In genomic region chr3:194218646-194219453, GRCh38 we compare ENCODE assay signal across 29 cellular contexts.
A peak's percentile ranks its signal among the peaks of the same experiment; 100 is the strongest.
DNase-seq lines count a peak whose midpoint lies in the region; ATAC-seq and TF ChIP-seq lines count a peak whose summit lies in the region.
"Had no signal": no experiment of that assay in that cellular context is flagged by ENCODE, and none has a peak within 500 bp of the region (broad histone marks: within the 10 kb centered on the region; RNA-seq: fewer than 3 reads in every experiment).

No MANE protein-coding gene starts in this region.

- H3K4me3 Mint-ChIP-seq in T-helper 17 cell: no peak overlapping the region
- H3K4me3 Mint-ChIP-seq in memory B cell: no peak overlapping the region
- H3K4me3 Mint-ChIP-seq: activated naive CD4-positive, alpha-beta T cell treated with anti-CD3 and anti-CD28 coated beads, Interleukin-2, amount 10 ng/mL, durations not matched to agents 7 days and 5 days; HFFc6; nephron had no signal

- H3K4me3 ChIP-seq in GM12875 (ENCODE audit: low read depth, low read length) (peak overlapping the region; percentile 21), H7 (ENCODE audit: insufficient read depth, low read depth, low read length) (no peak overlapping the region)
- H3K4me3 ChIP-seq: colonic mucosa, lower lobe of right lung, mucosa of descending colon, pancreas, upper lobe of left lung had no signal

- H3K9me3 Mint-ChIP-seq in memory B cell: no peaks in the 10 kb centered on the region
- H3K9me3 Mint-ChIP-seq in activated naive CD4-positive, alpha-beta T cell treated with anti-CD3 and anti-CD28 coated beads, Interleukin-2, amount 50 U/mL, for 72 hours: no peaks in the 10 kb centered on the region
- H3K9me3 Mint-ChIP-seq: activated naive CD4-positive, alpha-beta T cell treated with anti-CD3 and anti-CD28 coated beads, Interleukin-2, amount 10 ng/mL, durations not matched to agents 7 days and 5 days; HFFc6; nephron had no signal

- no peaks in the 10 kb centered on the region for H3K27me3 ChIP-seq in H7 (ENCODE audit: control insufficient read depth, insufficient read depth, low read length)
- H3K27me3 ChIP-seq: BE2C, colonic mucosa, pancreas had no signal

- H3K9me3 ChIP-seq in T-helper 17 cell (ENCODE audit: control insufficient read depth, low read length, poor library complexity, severe bottlenecking): no peaks in the 10 kb centered on the region
- H3K9me3 ChIP-seq: BE2C, colonic mucosa, lower lobe of right lung, mucosa of descending colon, pancreas, upper lobe of left lung had no signal

- H3K27me3 Mint-ChIP-seq in T-helper 17 cell (peaks cover 77% of the 10 kb centered on the region), memory B cell (peaks cover 12% of the 10 kb centered on the region)

- TF ChIP-seq CTCF in GM12875 (IDR thresholded peaks at IDR 0.05; ENCODE audit: borderline replicate concordance, insufficient read depth, low read depth, low read length): no peak

- H3K36me3 Mint-ChIP-seq in T-helper 17 cell (ENCODE audit: low read depth) (peaks cover 5% of the 10 kb centered on the region), memory B cell (no peaks in the 10 kb centered on the region)
- no peaks in the 10 kb centered on the region for H3K36me3 Mint-ChIP-seq in activated naive CD4-positive, alpha-beta T cell treated with anti-CD3 and anti-CD28 coated beads, Interleukin-2, amount 50 U/mL, for 72 hours
- H3K36me3 Mint-ChIP-seq: activated naive CD4-positive, alpha-beta T cell treated with anti-CD3 and anti-CD28 coated beads, Interleukin-2, amount 10 ng/mL, durations not matched to agents 7 days and 5 days had no signal

- H3K4me1 Mint-ChIP-seq in T-helper 17 cell: peaks cover 15% of the 10 kb centered on the region
- H3K4me1 Mint-ChIP-seq in memory B cell: peaks cover 3% of the 10 kb centered on the region

- peak overlapping the region; percentile 37 for H3K27ac Mint-ChIP-seq in T-helper 17 cell
- H3K27ac Mint-ChIP-seq in memory B cell: no peak overlapping the region
- no peak overlapping the region for H3K27ac Mint-ChIP-seq in activated naive CD4-positive, alpha-beta T cell treated with anti-CD3 and anti-CD28 coated beads, Interleukin-2, amount 50 U/mL, for 72 hours
- H3K27ac Mint-ChIP-seq: activated naive CD4-positive, alpha-beta T cell treated with anti-CD3 and anti-CD28 coated beads, Interleukin-2, amount 10 ng/mL, durations not matched to agents 7 days and 5 days; HFFc6; nephron had no signal

- no peak; the same call in 1 of the 2 replicates for TF ChIP-seq RAD21 in Ishikawa (IDR thresholded peaks at IDR 0.05; ENCODE audit: low read depth)

- H3K36me3 ChIP-seq in H7 (replicated peaks; ENCODE audit: control insufficient read depth, insufficient read depth, low read length): no peaks in the 10 kb centered on the region
- H3K36me3 ChIP-seq: BE2C, colonic mucosa, lower lobe of right lung, pancreas, upper lobe of left lung had no signal

- ATAC-seq in T-helper 17 cell (no peak), memory B cell (ENCODE audit: low read depth) (peak; percentile 98), GM19455 (IDR thresholded peaks at IDR 0.05; ENCODE audit: unreplicated experiment) (no peak)
- ATAC-seq in activated naive CD4-positive, alpha-beta T cell treated with anti-CD3 and anti-CD28 coated beads, Interleukin-2, amount 50 U/mL, for 72 hours: no peak
- ATAC-seq: esophagus mucosa, foreskin keratinocyte, lower lobe of right lung, mucosa of descending colon, pancreas, right cardiac atrium had no signal

- DNase-seq in T-helper 17 cell: no peak
- peak in 1 of 2 donors; percentile 18 for DNase-seq in memory B cell (ENCODE audit: low spot score in 2 of 2)
- DNase-seq in activated naive CD4-positive, alpha-beta T cell treated with anti-CD3 and anti-CD28 coated beads, Interleukin-2, amount 50 U/mL, for 72 hours (ENCODE audit: low spot score in 2 of 2): no peak
- no peak for DNase-seq in DMS53 treated with DMSO at 0.1 percent for 48 hours (lab: John Stamatoyannopoulos, UW; ENCODE audit: unreplicated experiment)
- no peak for DNase-seq in H7
- DNase-seq: activated naive CD4-positive, alpha-beta T cell treated with anti-CD3 and anti-CD28 coated beads, Interleukin-2, amount 10 ng/mL, durations not matched to agents 7 days and 5 days; BE2C; colonic mucosa; effector memory CD4-positive, alpha-beta T cell; foreskin keratinocyte; HFFc6; Karpas-422; lower lobe of right lung; mucosa of descending colon; NCI-H1048; NCI-H1694 treated with DMSO at 0.1 percent for 48 hours; NCI-H2171; NCI-H69; pancreas; right cardiac atrium; Right ventricle myocardium superior; stimulated activated CD4-positive, alpha-beta T cell treated with anti-CD3 and anti-CD28 coated beads, Interleukin-2, amount 100 ng/mL, for 24 hours; T1000; upper lobe of left lung had no signal

- TF ChIP-seq EP300 in Ishikawa (IDR thresholded peaks at IDR 0.05; ENCODE audit: borderline replicate concordance): no peak

TF ChIP-seq in Ishikawa, 13 proteins besides CTCF, POLR2A, EP300 and RAD21:
- no peak for TF ChIP-seq CREB1 (IDR thresholded peaks at IDR 0.05; ENCODE audit: low read depth)
- TF ChIP-seq NFIC (IDR thresholded peaks at IDR 0.05): peak; percentile 58
- TF ChIP-seq USF1 (IDR thresholded peaks at IDR 0.05): no peak
- TF ChIP-seq ZBTB7A (IDR thresholded peaks at IDR 0.05; ENCODE audit: low read depth): no peak
- no peak for TF ChIP-seq YY1 (IDR thresholded peaks at IDR 0.05; ENCODE audit: low read depth)
- no peak for TF ChIP-seq FOXM1 (IDR thresholded peaks at IDR 0.05; ENCODE audit: borderline replicate concordance, low read depth)
- TF ChIP-seq MAX (IDR thresholded peaks at IDR 0.05): peak; percentile 54
- no peak for TF ChIP-seq EGR1 (IDR thresholded peaks at IDR 0.05)
- TF ChIP-seq TEAD4 (IDR thresholded peaks at IDR 0.05): no peak
- no peak for TF ChIP-seq CEBPB (IDR thresholded peaks at IDR 0.05)
- no peak for TF ChIP-seq TAF1 (IDR thresholded peaks at IDR 0.05; ENCODE audit: low read depth)
- TF ChIP-seq REST (IDR thresholded peaks at IDR 0.05; ENCODE audit: low read depth): no peak
- TF ChIP-seq TCF12 (IDR thresholded peaks at IDR 0.05; ENCODE audit: low read depth): no peak
